Comparison of ENCODE assay signal across 1 cellular context in genomic region chr10:30025428-30025827, GRCh38. TPM values are rescaled to one million over a fixed set of nuclear protein-coding genes. Genes with fewer than 3 reads are reported as not detected.
"Had no signal": no experiment of that assay in that cellular context is flagged by ENCODE, and none has a peak within 500 bp of the region (broad histone marks: within the 10 kb centered on the region; RNA-seq: fewer than 3 reads in every experiment).

No MANE protein-coding gene starts in this region.

RNA-seq across cellular contexts. Expression of gene JCAD, which starts 34.0 kb away (rescaled TPM):
- polyA plus RNA-seq: GM12878 had no signal
